ENCODE assay signal across 9 cellular contexts in genomic region chr1:975896-976683, GRCh38. TPM values are rescaled to one million over a fixed set of nuclear protein-coding genes. Genes with fewer than 3 reads are reported as not detected.
A peak's percentile ranks its signal among the peaks of the same experiment; 100 is the strongest.
DNase-seq lines count a peak whose midpoint lies in the region; ATAC-seq, FAIRE-seq and TF ChIP-seq lines count a peak whose summit lies in the region.
"Had no signal": no experiment of that assay in that cellular context is flagged by ENCODE, and none has a peak within 500 bp of the region (broad histone marks: within the 10 kb centered on the region; RNA-seq: fewer than 3 reads in every experiment).

No MANE protein-coding gene starts in this region.

- peak; percentile 76 for FAIRE-seq in GM12891 (lab: Jason Lieb, UNC)

- TF ChIP-seq CTCF in AG04450 (IDR thresholded peaks at IDR 0.05; ENCODE audit: low read depth, low read length) (peak; percentile 69), MM.1S (IDR thresholded peaks at IDR 0.05; ENCODE audit: low read length) (peak; percentile 63), left lung (IDR thresholded peaks at IDR 0.05) (peak in 1 of 2 donors; percentile 63)

- no peaks in the 10 kb centered on the region for H4K20me1 ChIP-seq in MM.1S (ENCODE audit: insufficient read depth, low read length)

- H3K4me1 ChIP-seq in MM.1S (ENCODE audit: low read length) (no peaks in the 10 kb centered on the region), left lung (peaks cover 5 to 8% of the 10 kb centered on the region in 2 donors)

- H3K27me3 ChIP-seq in AG04450 (ENCODE audit: control insufficient read depth, insufficient read depth, low read length) (peaks cover 18% of the 10 kb centered on the region), MM.1S (replicated peaks; ENCODE audit: insufficient read depth, low read length) (peaks cover 45% of the 10 kb centered on the region), left lung (peaks cover 14 to 81% of the 10 kb centered on the region in 2 donors)

- H3K27ac ChIP-seq in AG04450 (ENCODE audit: low read depth, low read length), result no peak overlapping the region
- no peak overlapping the region for H3K27ac ChIP-seq in MM.1S (ENCODE audit: low read length)
- H3K27ac ChIP-seq in left lung, result no peak overlapping the region
- H3K27ac ChIP-seq: neutrophil had no signal

- H3K4me2 ChIP-seq in MM.1S (ENCODE audit: low read depth, low read length), result peak overlapping the region; percentile 87; the same call in 1 of the 2 replicates

- no peaks in the 10 kb centered on the region for H3F3A ChIP-seq in MM.1S (ENCODE audit: insufficient read depth, low read length)

- H3K4me3 ChIP-seq in AG04450 (ENCODE audit: low read depth, low read length) (no peak overlapping the region), MM.1S (ENCODE audit: low read length) (peak overlapping the region; percentile 22; the same call in 1 of the 2 replicates), left lung (no peak overlapping the region)

- peaks cover 9% of the 10 kb centered on the region; the same call in 1 of the 2 replicates for H3K9me3 ChIP-seq in AG04450 (ENCODE audit: control insufficient read depth, insufficient read depth, low read length)
- no peaks in the 10 kb centered on the region for H3K9me3 ChIP-seq in MM.1S (replicated peaks; ENCODE audit: insufficient read depth, low read length)
- H3K9me3 ChIP-seq in left lung, result no peaks in the 10 kb centered on the region
- H3K9me3 ChIP-seq: neutrophil had no signal

- intact Hi-C loops in left lung (cut with DNase I), result no loop called here

- no peak for DNase-seq in AG04450 (ENCODE audit: low read depth, low spot score)
- DNase-seq in GM12891 (ENCODE audit: insufficient read length, low spot score), result peak; percentile 79
- DNase-seq in MM.1S, result peak; percentile 43
- DNase-seq in T-helper 2 cell, result peak in 4 of 5 experiments; percentile 28 to 69 (median 50)
- peak; percentile 80 to 93 for DNase-seq in T47D (ENCODE audit: low read depth in 1 of 2, low spot score in 1 of 2)
- peak; percentile 64 to 89 for DNase-seq in left lung
- DNase-seq in stimulated activated CD8-positive, alpha-beta memory T cell treated with anti-CD3 and anti-CD28 coated beads, Interleukin-2, amount 100 ng/mL, for 1 hour (ENCODE audit: low read depth in 2 of 2), result peak; percentile 36 to 47

- no peak overlapping the region for H2AFZ ChIP-seq in MM.1S (ENCODE audit: low read length)

- in situ Hi-C loops in T47D (cut with HindIII; ENCODE audit: low pct_unique_long_range_greater_than_20kb, low sequenced_read_pairs), result no loop called here

- ATAC-seq in left lung (peak; percentile 91), HG02884 (IDR thresholded peaks at IDR 0.05; ENCODE audit: unreplicated experiment) (no peak)

- H3K9me2 ChIP-seq in MM.1S (replicated peaks; ENCODE audit: insufficient read depth, low read length), result no peaks in the 10 kb centered on the region

- no peaks in the 10 kb centered on the region for H3K79me2 ChIP-seq in MM.1S (ENCODE audit: low read length)

- CTCF ChIA-PET in AG04450 (lab: Charles Lee), result interaction anchor here (0.6 to 2.2 kb wide), 6 partner anchors 9 to 1383 kb away, joined by 3 to 14 read pairs (median 4); partner anchors contain the start of gene NOC2L

- no peak for TF ChIP-seq POLR2A in GM12891 (IDR thresholded peaks at IDR 0.05; ENCODE audit: low read depth, low read length)

- no peak overlapping the region for H3K9ac ChIP-seq in MM.1S (ENCODE audit: low read length)

- H3K36me3 ChIP-seq in MM.1S (replicated peaks; ENCODE audit: insufficient read depth, low read length) (no peaks in the 10 kb centered on the region), left lung (no peaks in the 10 kb centered on the region)
- H3K36me3 ChIP-seq: neutrophil had no signal

- POLR2A ChIA-PET in AG04450 (lab: Yijun Ruan, JAX), result interaction anchor here (0.6 to 2.1 kb wide), 2 partner anchors 9 to 34 kb away, joined by 3 to 6 read pairs; partner anchors contain the start of gene PLEKHN1

TF ChIP-seq in GM12891, 5 proteins besides CTCF, POLR2A, EP300 and RAD21:
- TF ChIP-seq TAF1 (IDR thresholded peaks at IDR 0.05; ENCODE audit: low read depth, low read length) (no peak), POLR2AphosphoS5 (IDR thresholded peaks at IDR 0.05; ENCODE audit: low read depth, low read length) (no peak), SPI1 (IDR thresholded peaks at IDR 0.05; ENCODE audit: low read depth, low read length) (no peak), PAX5 (IDR thresholded peaks at IDR 0.05; ENCODE audit: insufficient read depth, low read length, severe bottlenecking) (no peak), POU2F2 (IDR thresholded peaks at IDR 0.05; ENCODE audit: low read depth, low read length) (no peak)

RNA-seq across cellular contexts. Expression of gene PERM1, which starts 5.8 kb away (rescaled TPM):
- not detected in 2 replicates for polyA plus RNA-seq in AG04450 (2011; rRNA removed)
- polyA minus RNA-seq in AG04450 (2011; rRNA and poly(A)+ RNA removed), result 0.37 TPM in 1 of 2 replicates, not detected in the other
- polyA plus RNA-seq in GM12891 (2012; ENCODE audit: low read depth, missing spikeins), result 0.15 TPM
- total RNA-seq in left lung, result not detected

RNA-seq across cellular contexts. Expression of gene PLEKHN1, which starts 9.8 kb away (rescaled TPM):
- 0.06 and 0.15 TPM in 2 replicates for polyA plus RNA-seq in AG04450 (2011; rRNA removed)
- polyA minus RNA-seq in AG04450 (2011; rRNA and poly(A)+ RNA removed), result 0.09 and 0.14 TPM in 2 replicates
- 0.22 TPM for polyA plus RNA-seq in GM12891 (2012; ENCODE audit: low read depth, missing spikeins)
- total RNA-seq in left lung, result 1 to 10 TPM; 3.8 to 5.1 TPM

RNA-seq across cellular contexts. Expression of gene KLHL17, which starts 15.7 kb away (rescaled TPM):
- polyA plus RNA-seq in AG04450 (2011; rRNA removed), result 5.5 and 9.7 TPM in 2 replicates
- polyA minus RNA-seq in AG04450 (2011; rRNA and poly(A)+ RNA removed), result 1.7 and 3.5 TPM in 2 replicates
- 8.5 TPM for polyA plus RNA-seq in GM12891 (2012; ENCODE audit: low read depth, missing spikeins)
- 10 to 100 TPM; 11.8 to 17.9 TPM for total RNA-seq in left lung

RNA-seq across cellular contexts. Expression of gene NOC2L, which starts 17.0 kb away (rescaled TPM):
- 36.1 and 41.7 TPM in 2 replicates for polyA plus RNA-seq in AG04450 (2011; rRNA removed)
- polyA minus RNA-seq in AG04450 (2011; rRNA and poly(A)+ RNA removed), result 42.0 and 54.6 TPM in 2 replicates
- 48.8 TPM for polyA plus RNA-seq in GM12891 (2012; ENCODE audit: low read depth, missing spikeins)
- 10 to 100 TPM; 44.9 to 76.8 TPM for total RNA-seq in left lung

RNA-seq across cellular contexts. Expression of gene HES4, which starts 23.8 kb away (rescaled TPM):
- 0.68 and 0.76 TPM in 2 replicates for polyA plus RNA-seq in AG04450 (2011; rRNA removed)
- 0.51 and 0.74 TPM in 2 replicates for polyA minus RNA-seq in AG04450 (2011; rRNA and poly(A)+ RNA removed)
- 0.45 TPM for polyA plus RNA-seq in GM12891 (2012; ENCODE audit: low read depth, missing spikeins)
- total RNA-seq in left lung, result 10 to 100 TPM; 25.6 to 37.5 TPM
